28 cellular contexts compared by ENCODE assay signal in genomic region chr3:71838406-71838805, GRCh38. TPM values are rescaled to one million over a fixed set of nuclear protein-coding genes. Genes with fewer than 3 reads are reported as not detected.
"Had no signal": no experiment of that assay in that cellular context is flagged by ENCODE, and none has a peak within 500 bp of the region (broad histone marks: within the 10 kb centered on the region; RNA-seq: fewer than 3 reads in every experiment).

No MANE protein-coding gene starts in this region.

- DNase-seq: activated CD4-positive, alpha-beta T cell treated with anti-CD3 and anti-CD28 coated beads, Interleukin-2, amount 10 ng/mL, durations not matched to agents 7 days and 5 days; activated CD4-positive, CD25-positive, alpha-beta regulatory T cell treated with anti-CD3 and anti-CD28 coated beads, Interleukin-2, amount 50 U/mL, for 72 hours; activated CD8-positive, alpha-beta memory T cell treated with anti-CD3 and anti-CD28 coated beads, Interleukin-2, amount 10 ng/mL, durations not matched to agents 7 days and 5 days; activated CD8-positive, alpha-beta T cell treated with anti-CD3 and anti-CD28 coated beads for 36 hours; activated gamma-delta T cell; activated naive CD4-positive, alpha-beta T cell treated with anti-CD3 and anti-CD28 coated beads, Interleukin-2, amount 50 U/mL, for 16 hours; activated naive CD8-positive, alpha-beta T cell treated with anti-CD3 and anti-CD28 coated beads, Interleukin-2, amount 50 U/mL, for 24 hours; cerebellar nuclear complex; cortex of kidney; foreskin fibroblast; heart right ventricle; kidney; left ventricle myocardium inferior; natural killer cell; psoas muscle; right cardiac atrium; stimulated activated CD4-positive, alpha-beta T cell treated with anti-CD3 and anti-CD28 coated beads, Interleukin-4, amount 100 ng/mL, for 24 hours; stimulated activated naive CD4-positive, alpha-beta T cell treated with Interleukin-2 at 50 U/mL for 16 hours; upper lobe of left lung had no signal

- H3K4me1 Mint-ChIP-seq: activated CD4-positive, alpha-beta T cell treated with anti-CD3 and anti-CD28 coated beads, Interleukin-2, amount 10 ng/mL, durations not matched to agents 7 days and 5 days; activated CD8-positive, alpha-beta memory T cell treated with anti-CD3 and anti-CD28 coated beads, Interleukin-2, amount 10 ng/mL, durations not matched to agents 7 days and 5 days; activated naive CD8-positive, alpha-beta T cell treated with anti-CD3 and anti-CD28 coated beads, Interleukin-2, amount 50 U/mL, for 24 hours; natural killer cell had no signal

- H3K9me3 Mint-ChIP-seq: activated CD4-positive, alpha-beta T cell treated with anti-CD3 and anti-CD28 coated beads, Interleukin-2, amount 10 ng/mL, durations not matched to agents 7 days and 5 days; activated CD8-positive, alpha-beta T cell treated with anti-CD3 and anti-CD28 coated beads for 36 hours; activated naive CD8-positive, alpha-beta T cell treated with anti-CD3 and anti-CD28 coated beads, Interleukin-2, amount 50 U/mL, for 24 hours; activated T-helper 1 cell treated with anti-CD3 and anti-CD28 coated beads, Interleukin-12 subunit alpha, Interleukin-12 subunit beta, Interleukin-2, Interleukin-4 antibody, amounts not matched to agents 30 ng/mL and 10 ng/mL and 1 ng/mL, durations not matched to agents 14 hours and 24 hours and 36 hours; mesothelial cell of epicardium; natural killer cell; T-helper 1 cell treated with Interleukin-12 subunit alpha and Interleukin-12 subunit beta and Interleukin-4 antibody, amounts not matched to agents 30 μg/mL and 1 μg/mL, for 36 hours had no signal

- H3K9me3 ChIP-seq: heart right ventricle, left ventricle myocardium inferior, psoas muscle, thoracic aorta, upper lobe of left lung had no signal

- H3K27me3 Mint-ChIP-seq: activated naive CD8-positive, alpha-beta T cell treated with anti-CD3 and anti-CD28 coated beads, Interleukin-2, amount 50 U/mL, for 24 hours had no signal

- H3K36me3 Mint-ChIP-seq: activated CD8-positive, alpha-beta memory T cell treated with anti-CD3 and anti-CD28 coated beads, Interleukin-2, amount 10 ng/mL, durations not matched to agents 7 days and 5 days; mesothelial cell of epicardium; natural killer cell had no signal

- H3K4me3 ChIP-seq: heart right ventricle, left ventricle myocardium inferior, psoas muscle, thoracic aorta, upper lobe of left lung had no signal

- H3K27ac ChIP-seq: epithelial cell of prostate, heart right ventricle, left ventricle myocardium inferior, psoas muscle, thoracic aorta, upper lobe of left lung, VCaP had no signal

- H3K27ac Mint-ChIP-seq: activated CD4-positive, alpha-beta T cell treated with anti-CD3 and anti-CD28 coated beads, Interleukin-2, amount 10 ng/mL, durations not matched to agents 7 days and 5 days; activated CD8-positive, alpha-beta memory T cell treated with anti-CD3 and anti-CD28 coated beads, Interleukin-2, amount 10 ng/mL, durations not matched to agents 7 days and 5 days; activated CD8-positive, alpha-beta T cell treated with anti-CD3 and anti-CD28 coated beads for 36 hours; activated naive CD8-positive, alpha-beta T cell treated with anti-CD3 and anti-CD28 coated beads, Interleukin-2, amount 50 U/mL, for 24 hours; activated T-helper 1 cell treated with anti-CD3 and anti-CD28 coated beads, Interleukin-12 subunit alpha, Interleukin-12 subunit beta, Interleukin-2, Interleukin-4 antibody, amounts not matched to agents 30 ng/mL and 10 ng/mL and 1 ng/mL, durations not matched to agents 14 hours and 24 hours and 36 hours; mesothelial cell of epicardium; natural killer cell; T-helper 1 cell treated with Interleukin-12 subunit alpha and Interleukin-12 subunit beta and Interleukin-4 antibody, amounts not matched to agents 30 μg/mL and 1 μg/mL, for 36 hours had no signal

- ATAC-seq: activated CD8-positive, alpha-beta memory T cell treated with anti-CD3 and anti-CD28 coated beads, Interleukin-2, amount 10 ng/mL, durations not matched to agents 7 days and 5 days; activated CD8-positive, alpha-beta T cell treated with anti-CD3 and anti-CD28 coated beads for 36 hours; activated naive CD8-positive, alpha-beta T cell treated with anti-CD3 and anti-CD28 coated beads, Interleukin-2, amount 50 U/mL, for 24 hours; heart right ventricle; natural killer cell; psoas muscle; right cardiac atrium had no signal

- H3K27me3 ChIP-seq: upper lobe of left lung had no signal

- H3K4me1 ChIP-seq: left ventricle myocardium inferior, psoas muscle, upper lobe of left lung had no signal

- H3K4me3 Mint-ChIP-seq: activated CD4-positive, alpha-beta T cell treated with anti-CD3 and anti-CD28 coated beads, Interleukin-2, amount 10 ng/mL, durations not matched to agents 7 days and 5 days; activated CD8-positive, alpha-beta memory T cell treated with anti-CD3 and anti-CD28 coated beads, Interleukin-2, amount 10 ng/mL, durations not matched to agents 7 days and 5 days; activated CD8-positive, alpha-beta T cell treated with anti-CD3 and anti-CD28 coated beads for 36 hours; activated naive CD8-positive, alpha-beta T cell treated with anti-CD3 and anti-CD28 coated beads, Interleukin-2, amount 50 U/mL, for 24 hours; activated T-helper 1 cell treated with anti-CD3 and anti-CD28 coated beads, Interleukin-12 subunit alpha, Interleukin-12 subunit beta, Interleukin-2, Interleukin-4 antibody, amounts not matched to agents 30 ng/mL and 10 ng/mL and 1 ng/mL, durations not matched to agents 14 hours and 24 hours and 36 hours; mesothelial cell of epicardium; natural killer cell; T-helper 1 cell treated with Interleukin-12 subunit alpha and Interleukin-12 subunit beta and Interleukin-4 antibody, amounts not matched to agents 30 μg/mL and 1 μg/mL, for 36 hours had no signal

- H3K36me3 ChIP-seq: heart right ventricle, left ventricle myocardium inferior, thoracic aorta, upper lobe of left lung had no signal

RNA-seq across cellular contexts. Expression of gene PROK2, which starts 53.5 kb away (rescaled TPM):
- total RNA-seq: activated T-helper 1 cell treated with anti-CD3 and anti-CD28 coated beads, Interleukin-12 subunit alpha, Interleukin-12 subunit beta, Interleukin-2, Interleukin-4 antibody, amounts not matched to agents 30 ng/mL and 10 ng/mL and 1 ng/mL, durations not matched to agents 14 hours and 24 hours and 36 hours; fibroblast of lung; lung microvascular endothelial cell; mesothelial cell of epicardium; osteocyte had no signal
- polyA plus RNA-seq: fibroblast of lung had no signal
